Comparison of ENCODE assay signal across 1 cellular context in the genomic region with DNA sequence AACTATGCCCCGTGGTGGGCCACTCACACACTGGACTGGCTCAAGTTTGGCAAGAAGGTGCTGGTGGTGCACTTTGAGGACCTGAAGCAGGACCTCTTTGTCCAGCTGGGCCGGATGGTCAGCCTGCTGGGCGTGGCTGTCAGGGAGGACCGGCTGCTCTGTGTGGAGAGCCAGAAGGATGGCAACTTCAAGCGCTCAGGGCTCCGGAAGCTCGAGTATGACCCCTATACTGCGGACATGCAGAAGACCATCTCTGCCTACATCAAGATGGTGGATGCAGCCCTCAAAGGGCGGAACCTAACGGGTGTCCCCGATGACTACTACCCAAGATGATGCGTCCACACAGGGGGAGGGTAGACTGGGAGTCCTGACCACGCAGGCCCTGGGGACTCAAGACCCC.
TF ChIP-seq lines count a peak whose summit lies in the region.

No MANE protein-coding gene starts in this region.

TF ChIP-seq in H1, 55 proteins besides CTCF, POLR2A, EP300 and RAD21:
- TF ChIP-seq MAFK (IDR thresholded peaks at IDR 0.05; ENCODE audit: low read depth, low read length) = no peak
- no peak for TF ChIP-seq BACH1 (IDR thresholded peaks at IDR 0.05; ENCODE audit: low read length)
- no peak for TF ChIP-seq KDM5A (IDR thresholded peaks at IDR 0.05; ENCODE audit: low read length)
- no peak for TF ChIP-seq FOSL1 (IDR thresholded peaks at IDR 0.05; ENCODE audit: insufficient read depth, low read depth, low read length)
- TF ChIP-seq, protein P1, sequence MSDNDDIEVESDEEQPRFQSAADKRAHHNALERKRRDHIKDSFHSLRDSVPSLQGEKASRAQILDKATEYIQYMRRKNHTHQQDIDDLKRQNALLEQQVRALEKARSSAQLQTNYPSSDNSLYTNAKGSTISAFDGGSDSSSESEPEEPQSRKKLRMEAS (IDR thresholded peaks at IDR 0.05) = no peak
- TF ChIP-seq CBX5 (IDR thresholded peaks at IDR 0.05; ENCODE audit: low read depth, low read length) = no peak
- TF ChIP-seq CTBP2 (IDR thresholded peaks at IDR 0.05; ENCODE audit: borderline replicate concordance, insufficient read depth, insufficient read length, low read length) = no peak
- no peak for TF ChIP-seq HDAC6 (IDR thresholded peaks at IDR 0.05; ENCODE audit: low read depth, low read length)
